Comparison of ENCODE assay signal across 8 cellular contexts in the genomic region with DNA sequence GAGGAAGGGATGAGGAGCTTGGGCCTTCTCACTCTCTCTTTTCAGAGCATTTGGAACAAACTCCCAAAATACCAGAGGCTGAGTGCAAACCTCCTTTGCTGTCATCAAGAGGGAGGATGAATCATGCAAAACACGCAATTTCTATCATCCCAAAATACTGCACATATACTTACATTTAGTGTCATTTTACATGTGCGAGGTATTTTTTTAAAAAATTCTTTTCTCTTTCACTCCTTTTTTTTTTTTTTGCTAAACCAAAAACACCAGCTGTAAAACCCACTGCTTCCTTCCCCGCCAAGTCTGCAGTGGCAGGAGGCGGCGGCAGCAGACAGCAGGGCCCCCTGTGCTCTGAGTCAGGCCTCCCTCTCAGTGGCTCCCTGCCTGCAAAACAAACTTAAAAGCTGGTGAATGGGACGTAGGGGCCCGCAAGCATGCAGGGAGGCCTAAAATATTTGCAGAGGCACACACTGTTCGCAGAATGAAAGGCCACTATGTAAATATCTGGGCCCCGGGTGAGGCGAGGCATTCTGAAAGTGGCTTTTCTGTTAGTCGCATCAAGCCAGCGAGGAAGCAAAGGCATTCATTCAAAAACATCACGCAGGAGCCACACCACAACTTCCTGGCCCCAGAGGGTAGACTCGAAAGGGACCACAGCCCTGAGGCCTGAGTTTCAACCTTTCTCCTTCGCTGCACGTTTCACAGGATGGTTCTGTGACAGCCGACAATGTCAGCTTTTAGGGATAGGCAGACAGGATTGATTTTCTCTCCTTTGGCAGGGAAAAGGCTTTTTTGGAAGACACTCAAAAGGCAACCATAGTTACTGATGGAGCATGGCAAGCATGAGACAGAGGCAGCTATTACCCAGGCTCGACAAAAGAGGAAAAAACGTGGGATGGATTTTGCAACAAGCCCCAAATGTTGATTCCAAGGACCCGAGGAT.
DNase-seq lines count a peak whose midpoint lies in the region; ATAC-seq and TF ChIP-seq lines count a peak whose summit lies in the region.

No MANE protein-coding gene starts in this region.

- H3K79me2 ChIP-seq in OCI-LY3 (ENCODE audit: low read length) = no peaks in the 10 kb centered on the region

- H3K9me3 ChIP-seq in OCI-LY3 (ENCODE audit: insufficient read depth, low read length) = no peaks in the 10 kb centered on the region
- H3K9me3 ChIP-seq in tibial nerve = no peaks in the 10 kb centered on the region

- H3K27me3 Mint-ChIP-seq in activated T-helper 17 cell treated with anti-CD3 and anti-CD28 coated beads, Interleukin-2, amount 50 U/mL, for 72 hours = peaks cover 14% of the 10 kb centered on the region

- TF ChIP-seq CTCF in OCI-LY3 (IDR thresholded peaks at IDR 0.05; ENCODE audit: low read depth, low read length) = no peak
- no peak for TF ChIP-seq CTCF in foreskin fibroblast (IDR thresholded peaks at IDR 0.05; ENCODE audit: low read depth, low read length)
- TF ChIP-seq CTCF in tibial nerve (IDR thresholded peaks at IDR 0.05) = no peak

- WGBS in tibial nerve, 2 donors = 13 to 35% methylated on average over 18 to 20 of the region's 20 CpGs

- H3K36me3 ChIP-seq in OCI-LY3 (replicated peaks; ENCODE audit: low read depth, low read length) (no peaks in the 10 kb centered on the region), tibial nerve (no peaks in the 10 kb centered on the region)

- H3K4me3 ChIP-seq in OCI-LY3 (ENCODE audit: low read length) (peak overlapping the region; percentile 64), foreskin fibroblast (ENCODE audit: low read depth in 1 of 2, low read length in 2 of 2) (peak overlapping the region; percentile 2 to 17), tibial nerve (peak overlapping the region in 2 of 4 donors; percentile 16 to 19)

- H2AFZ ChIP-seq in OCI-LY3 (ENCODE audit: low read depth, low read length) = peak overlapping the region; percentile 44; the same call in 1 of the 2 replicates

- H3K4me1 ChIP-seq in OCI-LY3 (ENCODE audit: low read length) (peaks cover 18% of the 10 kb centered on the region), tibial nerve (peaks cover 0 to 38% (median 28%) of the 10 kb centered on the region in 4 donors)

- TF ChIP-seq POLR2A in tibial nerve (IDR thresholded peaks at IDR 0.05) = no peak

- H3K27ac ChIP-seq in OCI-LY3 (ENCODE audit: low read length) (no peak overlapping the region), tibial nerve (peak overlapping the region in 3 of 4 donors; percentile 63 to 85 (median 82))

- no peaks in the 10 kb centered on the region for H3K9me3 Mint-ChIP-seq in activated T-helper 17 cell treated with anti-CD3 and anti-CD28 coated beads, Interleukin-2, amount 50 U/mL, for 72 hours

- peak; percentile 85 for ATAC-seq in HG03064 (IDR thresholded peaks at IDR 0.05; ENCODE audit: low read depth, unreplicated experiment)
- ATAC-seq in activated T-helper 17 cell treated with anti-CD3 and anti-CD28 coated beads, Interleukin-2, amount 50 U/mL, for 72 hours (replicated peaks) = peak; percentile 88

- peak overlapping the region; percentile 98 for H3K27ac Mint-ChIP-seq in activated T-helper 17 cell treated with anti-CD3 and anti-CD28 coated beads, Interleukin-2, amount 50 U/mL, for 72 hours

- H3K27me3 ChIP-seq in OCI-LY3 (ENCODE audit: low read depth, low read length) (0 out of 2 replicates have a peak, but pooled peaks cover 6% of the 10 kb centered on the region), tibial nerve (no peaks in the 10 kb centered on the region)

- peaks cover 12% of the 10 kb centered on the region for H3K36me3 Mint-ChIP-seq in activated T-helper 17 cell treated with anti-CD3 and anti-CD28 coated beads, Interleukin-2, amount 50 U/mL, for 72 hours (ENCODE audit: low read depth)

- TF ChIP-seq EP300 in tibial nerve (IDR thresholded peaks at IDR 0.05) = no peak

- peaks cover 37% of the 10 kb centered on the region for H3K4me1 Mint-ChIP-seq in activated T-helper 17 cell treated with anti-CD3 and anti-CD28 coated beads, Interleukin-2, amount 50 U/mL, for 72 hours

- peak overlapping the region; percentile 80 for H3K4me3 Mint-ChIP-seq in activated T-helper 17 cell treated with anti-CD3 and anti-CD28 coated beads, Interleukin-2, amount 50 U/mL, for 72 hours

- peak overlapping the region; percentile 10; the same call in 1 of the 2 replicates for H3K9ac ChIP-seq in OCI-LY3 (ENCODE audit: low read length)

- peak overlapping the region; percentile 79 for H3K4me2 ChIP-seq in OCI-LY3 (ENCODE audit: low read length)

- H4K20me1 ChIP-seq in OCI-LY3 (ENCODE audit: insufficient read depth, low read length) = no peaks in the 10 kb centered on the region

- DNase-seq in DMS 273 (lab: John Stamatoyannopoulos, UW; ENCODE audit: unreplicated experiment) (peak; percentile 12), DMS 273 treated with DMSO at 0.1 percent for 48 hours (lab: John Stamatoyannopoulos, UW) (no peak), foreskin fibroblast (peak; percentile 87 to 95), pons (ENCODE audit: low spot score) (peak; percentile 58), tibial nerve (ENCODE audit: low spot score in 2 of 2) (peak in 1 of 2 donors; percentile 28)
